Comparison of ENCODE assay signal across 8 cellular contexts in the genomic region with DNA sequence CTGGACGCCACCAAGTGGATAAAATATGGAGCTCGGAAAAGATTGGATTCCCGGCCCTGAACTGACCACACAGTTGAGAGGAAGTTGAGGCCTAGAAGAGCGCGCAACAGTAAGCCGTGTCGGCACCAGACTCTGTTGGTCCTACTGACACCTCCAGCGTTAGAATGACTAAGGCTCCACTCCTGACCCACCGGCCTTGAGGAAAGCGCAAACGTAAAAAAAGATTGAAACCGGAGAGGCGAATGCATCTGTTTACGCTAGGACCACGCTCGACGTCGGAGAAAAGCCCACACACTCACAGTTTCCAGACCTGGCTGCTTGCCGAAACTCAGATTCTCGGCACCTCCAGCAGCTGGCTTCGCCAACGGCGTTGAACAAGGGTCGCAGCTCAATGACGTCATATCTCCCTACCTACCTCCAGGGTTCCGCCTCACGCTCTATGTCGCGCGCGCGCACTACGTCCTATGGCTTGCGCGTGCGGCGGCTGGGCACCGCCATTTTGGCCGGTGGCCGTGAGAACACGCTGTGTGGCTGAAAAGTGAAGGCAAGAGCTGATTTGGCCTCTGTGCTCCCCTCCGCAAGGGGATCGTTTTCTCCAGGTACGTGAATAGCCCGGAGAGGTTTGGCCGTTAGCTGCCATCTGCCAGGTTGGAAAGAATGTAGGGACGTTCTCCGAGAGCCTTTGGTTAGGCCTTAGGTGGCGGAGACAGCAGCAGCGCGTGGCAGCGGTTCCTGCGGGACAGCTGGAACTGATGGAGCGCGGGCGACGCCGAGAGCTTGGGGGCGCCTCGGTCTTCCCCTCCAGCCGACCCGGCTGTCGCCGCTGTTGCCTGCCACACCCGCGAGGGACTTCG. TPM values are rescaled to one million over a fixed set of nuclear protein-coding genes. Genes with fewer than 3 reads are reported as not detected.
DNase-seq lines count a peak whose midpoint lies in the region; ATAC-seq and TF ChIP-seq lines count a peak whose summit lies in the region.

ABCE1 (plus strand) TSS at position 491 of the 854 bp plus-strand sequence. CDS start 6,102 bp downstream, outside the sequence.
A gene with protein sequence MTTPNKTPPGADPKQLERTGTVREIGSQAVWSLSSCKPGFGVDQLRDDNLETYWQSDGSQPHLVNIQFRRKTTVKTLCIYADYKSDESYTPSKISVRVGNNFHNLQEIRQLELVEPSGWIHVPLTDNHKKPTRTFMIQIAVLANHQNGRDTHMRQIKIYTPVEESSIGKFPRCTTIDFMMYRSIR (minus strand): TSS at position 376 of the 854 bp plus-strand sequence. CDS start 2,097 bp downstream, outside the sequence.

- WGBS in prostate gland: under 1% methylated on average over 59 of the region's 67 CpGs
- WGBS in urinary bladder: under 1% methylated on average over 67 of the region's 67 CpGs

- peaks cover 30% of the 10 kb centered on the region for H3K36me3 ChIP-seq in left ventricle myocardium inferior
- no peaks in the 10 kb centered on the region for H3K36me3 ChIP-seq in prostate gland
- H3K36me3 ChIP-seq in urinary bladder (ENCODE audit: insufficient read depth): peaks cover 2% of the 10 kb centered on the region

- peak; percentile 83 for ATAC-seq in GM18498 (IDR thresholded peaks at IDR 0.05; ENCODE audit: unreplicated experiment)
- ATAC-seq in HG02938 (IDR thresholded peaks at IDR 0.05; ENCODE audit: unreplicated experiment): peak; percentile 74
- peak; percentile 90 for ATAC-seq in T-helper 17 cell

- peak within 1 kb of the TSS; percentile 93 for H3K27ac ChIP-seq in left ventricle myocardium inferior (replicated peaks)
- peak within 1 kb of the TSS; percentile 88 to 89 for H3K27ac ChIP-seq in prostate gland
- H3K27ac ChIP-seq in urinary bladder (ENCODE audit: low read depth): peak within 1 kb of the TSS; percentile 85

- H3K36me3 Mint-ChIP-seq in T-helper 17 cell (ENCODE audit: low read depth): peaks cover 14% of the 10 kb centered on the region

- H3K4me3 Mint-ChIP-seq in T-helper 17 cell: peak within 1 kb of the TSS; percentile 95

- no peak for TF ChIP-seq POLR2A in prostate gland (IDR thresholded peaks at IDR 0.05)

- H3K27ac Mint-ChIP-seq in T-helper 17 cell: peak within 1 kb of the TSS; percentile 96

- H3K27me3 Mint-ChIP-seq in T-helper 17 cell: no peaks in the 10 kb centered on the region

- TF ChIP-seq CTCF in left ventricle myocardium inferior (IDR thresholded peaks at IDR 0.05; ENCODE audit: borderline replicate concordance) (peak; percentile 42), prostate gland (IDR thresholded peaks at IDR 0.05) (peak in 1 of 4 experiments; percentile 3)

- H3K4me1 ChIP-seq in left ventricle myocardium inferior (peaks cover 66% of the 10 kb centered on the region), prostate gland (replicated peaks) (peaks cover 4% of the 10 kb centered on the region), urinary bladder (ENCODE audit: insufficient read depth) (peaks cover 9% of the 10 kb centered on the region)

- DNase-seq in NCI-H1694 treated with DMSO at 0.1 percent for 48 hours (lab: John Stamatoyannopoulos, UW) (peak; percentile 89), T-helper 17 cell (peak; percentile 85 to 92 (median 87)), amygdala (lab: John Stamatoyannopoulos, UW) (peak; percentile 55 to 94 (median 86)), left ventricle myocardium inferior (peak; percentile 93), prostate gland (ENCODE audit: low spot score) (peak; percentile 96)

- intact Hi-C loops in left ventricle myocardium inferior (cut with micrococcal nuclease) (no loop called here), prostate gland (cut with DNase I) (loop anchor here (2.0 to 10.0 kb wide), 2 partner anchors 521 to 637 kb away; partner anchors contain the start of gene MMAA)

- peak within 1 kb of the TSS; percentile 86 for H3K4me3 ChIP-seq in left ventricle myocardium inferior
- peak within 1 kb of the TSS; percentile 50 to 70 for H3K4me3 ChIP-seq in prostate gland
- H3K4me3 ChIP-seq in urinary bladder (ENCODE audit: low read depth, low read length): peak within 1 kb of the TSS; percentile 69

- H3K27me3 ChIP-seq in left ventricle myocardium inferior (ENCODE audit: low read depth) (no peaks in the 10 kb centered on the region), prostate gland (replicated peaks; ENCODE audit: insufficient read depth) (no peaks in the 10 kb centered on the region)

- H3K4me1 Mint-ChIP-seq in T-helper 17 cell: peaks cover 28% of the 10 kb centered on the region

- H3K9me3 ChIP-seq in T-helper 17 cell (ENCODE audit: control insufficient read depth, low read length, poor library complexity, severe bottlenecking) (no peaks in the 10 kb centered on the region), left ventricle myocardium inferior (replicated peaks) (peaks cover 9% of the 10 kb centered on the region), prostate gland (no peaks in the 10 kb centered on the region)

RNA-seq across cellular contexts. Expression of gene ABCE1, which starts in this region (rescaled TPM):
- total RNA-seq in T-helper 17 cell (10 to 100 TPM; 39.6 to 43.4 TPM), left ventricle myocardium inferior (34.5 TPM), prostate gland (10 to 100 TPM; 41.1 to 61.0 TPM), urinary bladder (130 TPM)
- 25.1 TPM for polyA plus RNA-seq in urinary bladder

RNA-seq across cellular contexts. Expression of the second gene that starts in this region (rescaled TPM):
- total RNA-seq in T-helper 17 cell (10 to 100 TPM; 22.2 to 22.7 TPM), left ventricle myocardium inferior (15.4 TPM), prostate gland (10 to 100 TPM; 22.3 to 31.4 TPM), urinary bladder (51.1 TPM)
- polyA plus RNA-seq in urinary bladder: 20.6 TPM

Comparison
In these comparisons a context has a peak if more than half of its experiments do, and no peak if none do; other contexts are left out.
1. Peak in every context shown above with its lines: DNase-seq, ATAC-seq, H3K4me3 ChIP-seq and H3K27ac ChIP-seq.